Comparison of ENCODE assay signal across 6 cellular contexts in genomic region chr19:3606174-3606689, GRCh38. TPM values are rescaled to one million over a fixed set of nuclear protein-coding genes. Genes with fewer than 3 reads are reported as not detected.
DNase-seq lines count a peak whose midpoint lies in the region; ATAC-seq and TF ChIP-seq lines count a peak whose summit lies in the region.

No MANE protein-coding gene starts in this region.

- H3K9me3 ChIP-seq in T-helper 17 cell (ENCODE audit: control insufficient read depth, low read length, poor library complexity, severe bottlenecking) = no peaks in the 10 kb centered on the region

- ATAC-seq in T-helper 17 cell (peak; percentile 61), GM18873 (IDR thresholded peaks at IDR 0.05; ENCODE audit: low FRiP score, unreplicated experiment) (no peak)

- no peak overlapping the region; the same call in 1 of the 2 replicates for H3K27ac ChIP-seq in RWPE1

- POLR2A ChIA-PET in RWPE1 (lab: Yijun Ruan, JAX; ENCODE audit: low non-redundant PET) = no interaction called here

- peak; percentile 44 for DNase-seq in DMS153 (lab: John Stamatoyannopoulos, UW)
- no peak for DNase-seq in T-helper 17 cell
- DNase-seq in immature natural killer cell = peak; percentile 31 to 47 (median 36)
- DNase-seq in RWPE1 (ENCODE audit: low spot score) = no peak
- no peak for DNase-seq in T-helper 2 cell

- H3K4me3 Mint-ChIP-seq in T-helper 17 cell (no peak overlapping the region), immature natural killer cell (peak overlapping the region in 1 of 5 donors; percentile 33)

- no peak for TF ChIP-seq CTCF in RWPE1 (conservative IDR thresholded peaks at IDR 0.05; ENCODE audit: low read depth)

- H3K36me3 Mint-ChIP-seq in T-helper 17 cell (ENCODE audit: low read depth) (no peaks in the 10 kb centered on the region), immature natural killer cell (no peaks in the 10 kb centered on the region)

- H3K27me3 Mint-ChIP-seq in T-helper 17 cell (no peaks in the 10 kb centered on the region), immature natural killer cell (ENCODE audit: low read depth in 3 of 3) (no peaks in the 10 kb centered on the region)

- H3K27ac Mint-ChIP-seq in T-helper 17 cell (no peak overlapping the region), immature natural killer cell (no peak overlapping the region)

- CTCF ChIA-PET in RWPE1 (lab: Yijun Ruan, JAX) = no interaction called here

- H3K9me3 Mint-ChIP-seq in immature natural killer cell = no peaks in the 10 kb centered on the region

- H3K4me1 Mint-ChIP-seq in T-helper 17 cell = peaks cover 2% of the 10 kb centered on the region
- peaks cover 16 to 22% of the 10 kb centered on the region in 2 donors for H3K4me1 Mint-ChIP-seq in immature natural killer cell

RNA-seq across cellular contexts. Expression of gene TBXA2R, which starts 0.4 kb away (rescaled TPM):
- total RNA-seq in T-helper 17 cell = 10 to 100 TPM in 1 of 2 donors, 1 to 10 TPM in 1; 1.0 to 10.4 TPM
- polyA plus RNA-seq in immature natural killer cell = 1 to 10 TPM; 3.1 to 9.5 (median 3.1) TPM

RNA-seq across cellular contexts. Expression of gene CACTIN, which starts 20.4 kb away (rescaled TPM):
- 10 to 100 TPM; 32.8 to 34.4 TPM for total RNA-seq in T-helper 17 cell
- 10 to 100 TPM in 1 of 3 donors, 1 to 10 TPM in 2; 1.4 to 18.0 (median 5.6) TPM for polyA plus RNA-seq in immature natural killer cell

RNA-seq across cellular contexts. Expression of gene GIPC3, which starts 21.0 kb away (rescaled TPM):
- total RNA-seq in T-helper 17 cell = 1 to 10 TPM in 1 of 2 donors, under 1 TPM in 1; 0.42 to 3.3 TPM
- polyA plus RNA-seq in immature natural killer cell = under 1 TPM in 2 of 3 donors, not detected in 1; 0.04 to 0.95 TPM

RNA-seq across cellular contexts. Expression of gene HMG20B, which starts 33.5 kb away (rescaled TPM):
- 10 to 100 TPM; 34.0 to 36.7 TPM for total RNA-seq in T-helper 17 cell
- 10 to 100 TPM; 42.9 to 74.8 (median 60.1) TPM for polyA plus RNA-seq in immature natural killer cell

RNA-seq across cellular contexts. Expression of gene MFSD12, which starts 48.8 kb away (rescaled TPM):
- total RNA-seq in T-helper 17 cell = 10 to 100 TPM; 58.1 to 62.0 TPM
- polyA plus RNA-seq in immature natural killer cell = 10 to 100 TPM; 17.1 to 26.9 (median 25.6) TPM

Comparison
In these comparisons a context has a peak if more than half of its experiments do, and no peak if none do; other contexts are left out.
1. DNase-seq: peak in DMS153 (single experiment) and immature natural killer cell (3 of 3); none in T-helper 17 cell (0 of 3), RWPE1 (single experiment) and T-helper 2 cell (0 of 5).